Comparison of ENCODE assay signal across 10 cellular contexts in the genomic region with DNA sequence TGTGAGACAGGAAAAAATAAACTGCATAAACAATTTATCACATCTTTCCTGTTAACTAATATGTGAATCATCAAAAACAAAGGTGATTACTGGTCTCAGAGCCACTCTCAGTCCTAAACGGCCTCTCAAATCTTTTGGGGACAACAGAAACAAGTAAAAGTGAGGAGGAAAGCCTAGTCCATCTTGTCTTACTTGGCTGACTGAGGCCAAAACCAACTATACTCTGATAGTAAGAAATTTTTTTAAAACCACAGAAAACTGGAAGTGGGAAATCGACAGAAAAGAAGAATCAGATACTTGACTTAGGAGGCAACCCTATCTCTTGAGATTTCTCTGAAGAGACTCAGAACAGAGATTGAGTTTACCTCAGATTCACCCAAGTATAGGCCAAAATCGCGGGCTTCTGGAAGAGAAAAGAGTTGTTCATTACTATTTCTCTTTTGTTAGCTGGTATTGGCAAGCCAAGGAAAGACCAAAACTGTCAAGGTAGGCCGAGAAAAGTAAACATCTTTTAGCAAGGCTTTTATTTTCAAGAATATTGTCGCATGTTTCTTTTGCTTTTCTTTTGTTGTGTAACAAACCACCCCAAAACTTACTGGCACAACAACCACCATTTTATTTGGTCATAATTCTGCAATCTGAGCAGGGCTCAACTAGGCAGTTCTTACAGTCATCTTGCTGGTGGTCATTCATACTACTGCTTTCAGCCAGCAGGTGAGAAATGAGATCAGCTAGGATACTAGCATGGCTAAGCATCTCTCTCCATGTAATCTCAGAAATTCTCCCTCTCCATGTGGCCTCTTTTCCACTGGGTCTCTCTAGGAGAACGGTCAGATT. TPM values are rescaled to one million over a fixed set of nuclear protein-coding genes. Genes with fewer than 3 reads are reported as not detected.
DNase-seq lines count a peak whose midpoint lies in the region; ATAC-seq and TF ChIP-seq lines count a peak whose summit lies in the region.
"Had no signal": no experiment of that assay in that cellular context is flagged by ENCODE, and none has a peak within 500 bp of the region (broad histone marks: within the 10 kb centered on the region; RNA-seq: fewer than 3 reads in every experiment).

No MANE protein-coding gene starts in this region.

- no peaks in the 10 kb centered on the region for H3K9me3 Mint-ChIP-seq in activated T-helper 1 cell treated with anti-CD3 and anti-CD28 coated beads, Interleukin-12 subunit alpha, Interleukin-12 subunit beta, Interleukin-2, Interleukin-4 antibody, amounts not matched to agents 30 ng/mL and 10 ng/mL and 1 ng/mL, durations not matched to agents 14 hours and 24 hours and 36 hours

- peak; percentile 34 for ATAC-seq in GM19328 (IDR thresholded peaks at IDR 0.05; ENCODE audit: unreplicated experiment)
- peak; percentile 39 for ATAC-seq in HG03097 (IDR thresholded peaks at IDR 0.05; ENCODE audit: low FRiP score, unreplicated experiment)

- TF ChIP-seq POLR2A in thyroid gland (IDR thresholded peaks at IDR 0.05): no peak

- H3K27me3 ChIP-seq in DOHH2 (ENCODE audit: control insufficient read depth, low read length) (no peaks in the 10 kb centered on the region), thyroid gland (no peaks in the 10 kb centered on the region)
- H3K27me3 ChIP-seq: cardiac muscle cell had no signal

- TF ChIP-seq CTCF in DOHH2 (IDR thresholded peaks at IDR 0.05; ENCODE audit: low read depth, low read length, poor library complexity, severe bottlenecking): no peak
- TF ChIP-seq CTCF in thyroid gland (IDR thresholded peaks at IDR 0.05): no peak

- H3K4me1 Mint-ChIP-seq in activated T-helper 1 cell treated with anti-CD3 and anti-CD28 coated beads, Interleukin-12 subunit alpha, Interleukin-12 subunit beta, Interleukin-2, Interleukin-4 antibody, amounts not matched to agents 30 ng/mL and 10 ng/mL and 1 ng/mL, durations not matched to agents 14 hours and 24 hours and 36 hours (ENCODE audit: low read depth): peaks cover 68% of the 10 kb centered on the region

- H3K27ac ChIP-seq in DOHH2 (ENCODE audit: low read depth, low read length) (peak overlapping the region; percentile 62), thyroid gland (no peak overlapping the region)
- H3K27ac ChIP-seq: cardiac muscle cell, SK-N-MC had no signal

- WGBS in thyroid gland, 2 donors: 88 to 92% methylated on average over 7 of the region's 7 CpGs

- H3K4me3 Mint-ChIP-seq in activated T-helper 1 cell treated with anti-CD3 and anti-CD28 coated beads, Interleukin-12 subunit alpha, Interleukin-12 subunit beta, Interleukin-2, Interleukin-4 antibody, amounts not matched to agents 30 ng/mL and 10 ng/mL and 1 ng/mL, durations not matched to agents 14 hours and 24 hours and 36 hours: no peak overlapping the region

- H3K4me1 ChIP-seq in DOHH2 (ENCODE audit: control insufficient read depth, low read length): peaks cover 53% of the 10 kb centered on the region
- H3K4me1 ChIP-seq in thyroid gland: peaks cover 4 to 5% of the 10 kb centered on the region in 2 donors

- H3K27me3 Mint-ChIP-seq in activated T-helper 1 cell treated with anti-CD3 and anti-CD28 coated beads, Interleukin-12 subunit alpha, Interleukin-12 subunit beta, Interleukin-2, Interleukin-4 antibody, amounts not matched to agents 30 ng/mL and 10 ng/mL and 1 ng/mL, durations not matched to agents 14 hours and 24 hours and 36 hours (ENCODE audit: insufficient read depth): no peaks in the 10 kb centered on the region

- H3K4me3 ChIP-seq in DOHH2 (ENCODE audit: low read length): peak overlapping the region; percentile 30; the same call in 1 of the 2 replicates
- H3K4me3 ChIP-seq in thyroid gland (replicated peaks in 1 of 3): no peak overlapping the region
- H3K4me3 ChIP-seq: cardiac muscle cell, SK-N-MC had no signal

- H4K20me1 ChIP-seq in DOHH2 (ENCODE audit: control insufficient read depth, insufficient read depth, low read depth, low read length): no peaks in the 10 kb centered on the region

- H3K27ac Mint-ChIP-seq in activated T-helper 1 cell treated with anti-CD3 and anti-CD28 coated beads, Interleukin-12 subunit alpha, Interleukin-12 subunit beta, Interleukin-2, Interleukin-4 antibody, amounts not matched to agents 30 ng/mL and 10 ng/mL and 1 ng/mL, durations not matched to agents 14 hours and 24 hours and 36 hours: peak overlapping the region; percentile 34

- H3K79me2 ChIP-seq in DOHH2 (ENCODE audit: control insufficient read depth, low read length): no peaks in the 10 kb centered on the region; the same call in 1 of the 2 replicates

- H3K9me2 ChIP-seq in DOHH2 (replicated peaks; ENCODE audit: control insufficient read depth, low read length): no peaks in the 10 kb centered on the region

- H3K36me3 ChIP-seq in DOHH2 (ENCODE audit: control insufficient read depth, low read length) (peaks cover 37% of the 10 kb centered on the region), thyroid gland (no peaks in the 10 kb centered on the region)

- H3K9me3 ChIP-seq in DOHH2 (ENCODE audit: control insufficient read depth, insufficient read depth, low read length) (peaks cover 7% of the 10 kb centered on the region; the same call in 1 of the 2 replicates), thyroid gland (no peaks in the 10 kb centered on the region)

- peaks cover 22% of the 10 kb centered on the region for H3K36me3 Mint-ChIP-seq in activated T-helper 1 cell treated with anti-CD3 and anti-CD28 coated beads, Interleukin-12 subunit alpha, Interleukin-12 subunit beta, Interleukin-2, Interleukin-4 antibody, amounts not matched to agents 30 ng/mL and 10 ng/mL and 1 ng/mL, durations not matched to agents 14 hours and 24 hours and 36 hours (ENCODE audit: low read depth)

- intact Hi-C loops in activated T-helper 1 cell treated with anti-CD3 and anti-CD28 coated beads, Interleukin-12 subunit alpha, Interleukin-12 subunit beta, Interleukin-2, Interleukin-4 antibody, amounts not matched to agents 30 ng/mL and 10 ng/mL and 1 ng/mL, durations not matched to agents 14 hours and 24 hours and 36 hours (cut with micrococcal nuclease): loop anchor here (2.0 kb wide), 2 partner anchors 27 to 267 kb away; no protein-coding TSS in a partner anchor
- intact Hi-C loops in thyroid gland (cut with DNase I): no loop called here

- H3F3A ChIP-seq in DOHH2 (ENCODE audit: control insufficient read depth, insufficient read depth): peaks cover 21% of the 10 kb centered on the region

- DNase-seq in activated T-helper 1 cell treated with anti-CD3 and anti-CD28 coated beads, Interleukin-12 subunit alpha, Interleukin-12 subunit beta, Interleukin-2, Interleukin-4 antibody, amounts not matched to agents 30 ng/mL and 10 ng/mL and 1 ng/mL, durations not matched to agents 14 hours and 24 hours and 36 hours (ENCODE audit: low spot score): no peak
- no peak for DNase-seq in thyroid gland
- no peak for DNase-seq in stimulated activated CD4-positive, alpha-beta T cell treated with anti-CD3 and anti-CD28 coated beads, Interleukin-12 subunit alpha, Interleukin-12 subunit beta, amount 100 ng/mL, for 4 hours
- DNase-seq in stimulated activated CD4-positive, alpha-beta T cell treated with anti-CD3 and anti-CD28 coated beads, Interleukin-2, amount 100 ng/mL, for 48 hours: no peak
- no peak for DNase-seq in stimulated activated CD4-positive, alpha-beta T cell treated with anti-CD3 and anti-CD28 coated beads, Interleukin-1b, Interleukin-23, amount 100 ng/mL, for 48 hours

- peak overlapping the region; percentile 71 for H3K4me2 ChIP-seq in DOHH2 (ENCODE audit: low read length)

RNA-seq across cellular contexts. Expression of gene RFX3, which starts 46.1 kb away (rescaled TPM):
- 11.2 and 11.3 TPM in 2 replicates for total RNA-seq in activated T-helper 1 cell treated with anti-CD3 and anti-CD28 coated beads, Interleukin-12 subunit alpha, Interleukin-12 subunit beta, Interleukin-2, Interleukin-4 antibody, amounts not matched to agents 30 ng/mL and 10 ng/mL and 1 ng/mL, durations not matched to agents 14 hours and 24 hours and 36 hours
- 10 to 100 TPM in 3 of 4 donors, 1 to 10 TPM in 1; 8.8 to 16.7 (median 12.3) TPM for total RNA-seq in thyroid gland
